Comparison of ENCODE assay signal across 8 cellular contexts in the genomic region with DNA sequence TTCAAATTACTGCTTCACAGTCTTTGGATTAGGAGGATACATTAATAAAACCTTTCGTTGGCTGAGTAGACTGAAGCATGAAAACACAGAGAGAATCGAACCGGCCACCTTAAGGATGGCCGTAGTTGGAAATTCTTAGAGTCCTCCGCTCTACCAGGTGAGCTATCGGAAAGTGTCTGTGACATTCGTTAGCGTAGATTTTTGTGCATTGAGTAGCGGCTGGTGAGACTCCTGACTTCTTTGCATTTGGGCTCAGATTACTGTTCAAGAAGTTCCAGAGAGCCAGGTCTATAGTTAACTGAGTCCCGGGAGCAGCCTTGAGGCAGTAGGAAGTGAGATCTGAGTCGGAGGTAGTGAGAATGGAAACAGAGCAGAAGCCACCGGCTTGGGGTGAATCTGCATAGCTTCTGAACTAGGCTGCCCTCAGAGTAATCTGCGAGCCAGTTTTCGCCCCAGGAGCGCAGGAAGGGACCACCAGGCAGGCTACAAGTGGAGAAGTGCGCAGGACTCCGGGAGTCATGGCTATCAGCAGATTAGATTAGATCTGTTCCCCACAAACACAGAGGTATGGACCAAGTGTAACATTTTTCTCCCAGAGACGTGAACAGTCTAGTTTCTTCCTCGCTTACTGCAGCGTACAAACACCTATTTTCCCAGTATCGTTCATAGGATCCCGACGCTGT. TPM values are rescaled to one million over a fixed set of nuclear protein-coding genes. Genes with fewer than 3 reads are reported as not detected.
DNase-seq lines count a peak whose midpoint lies in the region; ATAC-seq, FAIRE-seq and TF ChIP-seq lines count a peak whose summit lies in the region.

No MANE protein-coding gene starts in this region.

- intact Hi-C loops in pancreas (cut with DNase I), result no loop called here

- TF ChIP-seq CTCF in GM12865 (IDR thresholded peaks at IDR 0.05; ENCODE audit: insufficient read depth, low read depth, low read length, missing control alignments) (no peak), fibroblast of the aortic adventitia (IDR thresholded peaks at IDR 0.05; ENCODE audit: insufficient read depth, low read length) (no peak), pancreas (IDR thresholded peaks at IDR 0.05) (no peak), gastroesophageal sphincter (IDR thresholded peaks at IDR 0.05) (no peak)

- no peak for TF ChIP-seq EP300 in gastroesophageal sphincter (IDR thresholded peaks at IDR 0.05)

- H3K27ac ChIP-seq in pancreas (no peak overlapping the region), gastroesophageal sphincter (peak overlapping the region in 1 of 4 donors; percentile 2)

- 3% methylated on average over 23 of the region's 23 CpGs for WGBS in pancreas, 2 donors
- WGBS in gastroesophageal sphincter (ENCODE audit: low coverage in 1 of 2), 2 donors, result 3 to 5% methylated on average over 20 of the region's 23 CpGs

- peak; percentile 84 for DNase-seq in GM12865 (ENCODE audit: low read depth)
- DNase-seq in KG1 (lab: John Stamatoyannopoulos, UW), result peak; percentile 88
- peak; percentile 31 for DNase-seq in activated CD4-positive, alpha-beta T cell treated with anti-CD3 and anti-CD28 coated beads, Interleukin-2, amount 50 U/mL, for 1 hour
- DNase-seq in fibroblast of the aortic adventitia (ENCODE audit: low read depth), result peak; percentile 40
- DNase-seq in pancreas, result peak in 1 of 6 donors; percentile 36
- DNase-seq in mesenteric fat pad (ENCODE audit: low spot score), result no peak

- H3K27me3 ChIP-seq in pancreas (no peaks in the 10 kb centered on the region), gastroesophageal sphincter (peaks cover 38% of the 10 kb centered on the region)

- H3K9me3 ChIP-seq in pancreas (no peaks in the 10 kb centered on the region), gastroesophageal sphincter (no peaks in the 10 kb centered on the region)

- no peak for FAIRE-seq in pancreas (lab: Jason Lieb, UNC)

- H3K36me3 ChIP-seq in pancreas (no peaks in the 10 kb centered on the region), gastroesophageal sphincter (no peaks in the 10 kb centered on the region)

- H3K4me3 ChIP-seq in GM12865 (ENCODE audit: low read depth, low read length) (peak overlapping the region; percentile 55), fibroblast of the aortic adventitia (ENCODE audit: low read depth, low read length) (peak overlapping the region; percentile 61), pancreas (peak overlapping the region in 2 of 4 donors; percentile 12 to 32), gastroesophageal sphincter (peak overlapping the region in 1 of 2 donors; percentile 44)

- peaks cover 5 to 13% (median 11%) of the 10 kb centered on the region in 3 donors for H3K4me1 ChIP-seq in pancreas
- H3K4me1 ChIP-seq in gastroesophageal sphincter, result peaks cover 0 to 56% (median 13%) of the 10 kb centered on the region in 3 donors

- ATAC-seq in pancreas (peak; percentile 27 to 62 (median 44)), GM21515 (IDR thresholded peaks at IDR 0.05; ENCODE audit: unreplicated experiment) (no peak), gastroesophageal sphincter (no peak)

- no peak for TF ChIP-seq POLR2A in gastroesophageal sphincter (IDR thresholded peaks at IDR 0.05)

RNA-seq across cellular contexts. Expression of a gene that starts 11.0 kb away (rescaled TPM):
- total RNA-seq in fibroblast of the aortic adventitia (ENCODE audit: low replicate concordance) (not detected in 2 replicates), pancreas (not detected), gastroesophageal sphincter (not detected), mesenteric fat pad (not detected)
- not detected for polyA plus RNA-seq in pancreas

RNA-seq across cellular contexts. Expression of a gene that starts 39.3 kb away (rescaled TPM):
- total RNA-seq in fibroblast of the aortic adventitia (ENCODE audit: low replicate concordance) (not detected in 2 replicates), pancreas (not detected), gastroesophageal sphincter (not detected), mesenteric fat pad (not detected)
- not detected for polyA plus RNA-seq in pancreas

RNA-seq across cellular contexts. Expression of a gene that starts 42.7 kb away (rescaled TPM):
- total RNA-seq in fibroblast of the aortic adventitia (ENCODE audit: low replicate concordance) (not detected in 2 replicates), pancreas (not detected), gastroesophageal sphincter (not detected), mesenteric fat pad (not detected)
- not detected for polyA plus RNA-seq in pancreas

RNA-seq across cellular contexts. Expression of a gene that starts 53.9 kb away (rescaled TPM):
- total RNA-seq in fibroblast of the aortic adventitia (ENCODE audit: low replicate concordance) (4.8 and 24.1 TPM in 2 replicates), pancreas (10 to 100 TPM; 13.6 to 26.7 (median 15.4) TPM), gastroesophageal sphincter (100 to 1,000 TPM in 2 of 4 donors, 10 to 100 TPM in 2; 65.2 to 139 (median 106) TPM), mesenteric fat pad (67.0 TPM)
- 10 to 100 TPM in 1 of 2 donors, 1 to 10 TPM in 1; 9.6 to 24.7 TPM for polyA plus RNA-seq in pancreas

RNA-seq across cellular contexts. Expression of a gene that starts 58.1 kb away (rescaled TPM):
- total RNA-seq in fibroblast of the aortic adventitia (ENCODE audit: low replicate concordance), result 4.8 and 11.4 TPM in 2 replicates
- total RNA-seq in pancreas, result 10 to 100 TPM in 5 of 6 donors, 1 to 10 TPM in 1; 9.8 to 16.0 (median 13.3) TPM
- 10 to 100 TPM; 11.8 to 14.7 TPM for polyA plus RNA-seq in pancreas
- total RNA-seq in gastroesophageal sphincter, result 10 to 100 TPM; 16.8 to 32.0 (median 25.2) TPM
- 38.9 TPM for total RNA-seq in mesenteric fat pad

Comparison
In these comparisons a context has a peak if more than half of its experiments do, and no peak if none do; other contexts are left out.
1. ATAC-seq: peak in pancreas (4 of 4); none in GM21515 (single experiment) and gastroesophageal sphincter (single experiment).